ENCODE assay signal across 19 cellular contexts in genomic region chr3:191333481-191333880, GRCh38. TPM values are rescaled to one million over a fixed set of nuclear protein-coding genes. Genes with fewer than 3 reads are reported as not detected.
DNase-seq lines count a peak whose midpoint lies in the region; ATAC-seq, FAIRE-seq and TF ChIP-seq lines count a peak whose summit lies in the region.
"Had no signal": no experiment of that assay in that cellular context is flagged by ENCODE, and none has a peak within 500 bp of the region (broad histone marks: within the 10 kb centered on the region; RNA-seq: fewer than 3 reads in every experiment).

No MANE protein-coding gene starts in this region.

- no peak overlapping the region for H3K27ac Mint-ChIP-seq in T-helper 17 cell

- H3K9ac ChIP-seq in fibroblast of lung (ENCODE audit: insufficient read depth, low read length) (no peak overlapping the region), smooth muscle cell (ENCODE audit: low read depth) (no peak overlapping the region)
- H3K9ac ChIP-seq: GM23248 had no signal

- peaks cover 11% of the 10 kb centered on the region for H3F3A ChIP-seq in smooth muscle cell (ENCODE audit: low read depth)

- H3K27me3 ChIP-seq in fibroblast of lung (ENCODE audit: control insufficient read depth, insufficient read depth, low read length), result no peaks in the 10 kb centered on the region
- H3K27me3 ChIP-seq in smooth muscle cell (ENCODE audit: low read depth), result no peaks in the 10 kb centered on the region
- H3K27me3 ChIP-seq: MG63 had no signal

- FAIRE-seq in GM19239 (lab: Jason Lieb, UNC), result peak; percentile 51

- ATAC-seq in T-helper 17 cell, result no peak
- ATAC-seq: HCT116, Right ventricle myocardium inferior had no signal

- H3K4me1 Mint-ChIP-seq in T-helper 17 cell, result peaks cover 7% of the 10 kb centered on the region

- H3K9me3 ChIP-seq in OCI-LY7 (ENCODE audit: low read length) (no peaks in the 10 kb centered on the region), fibroblast of lung (ENCODE audit: control insufficient read depth, insufficient read depth, low read depth, low read length) (no peaks in the 10 kb centered on the region), smooth muscle cell (replicated peaks; ENCODE audit: low read depth) (no peaks in the 10 kb centered on the region), T-helper 17 cell (ENCODE audit: control insufficient read depth, low read length, poor library complexity, severe bottlenecking) (no peaks in the 10 kb centered on the region)
- H3K9me3 ChIP-seq: Caco-2, MG63 had no signal

- H3K27me3 Mint-ChIP-seq in T-helper 17 cell, result peaks cover 10% of the 10 kb centered on the region

- intact Hi-C loops in OCI-LY7 (cut with micrococcal nuclease; ENCODE audit: unreplicated experiment), result no loop called here

- 92% methylated on average over 2 of the region's 2 CpGs for WGBS in smooth muscle cell (ENCODE audit: low lambda C conversion rate)

- H3K27ac ChIP-seq in OCI-LY7 (ENCODE audit: low read depth, low read length, poor library complexity, severe bottlenecking), result no peak overlapping the region
- H3K27ac ChIP-seq in fibroblast of lung (ENCODE audit: insufficient read depth, low read length), result no peak overlapping the region
- no peak overlapping the region for H3K27ac ChIP-seq in smooth muscle cell (ENCODE audit: low read depth)
- H3K27ac ChIP-seq: C4-2B, GM23248 had no signal

- no peaks in the 10 kb centered on the region for H3K9me2 ChIP-seq in OCI-LY7 (ENCODE audit: insufficient read depth, low read length)

- H3K36me3 Mint-ChIP-seq in T-helper 17 cell (ENCODE audit: low read depth), result peaks cover 2% of the 10 kb centered on the region

- BruUV-seq in OCI-LY7 (replicated peaks; lab: Mats Ljungman, UMichigan), result no TSS peak

- TF ChIP-seq CTCF in OCI-LY7 (conservative IDR thresholded peaks at IDR 0.05; ENCODE audit: low read length), result no peak
- TF ChIP-seq CTCF in fibroblast of lung (conservative IDR thresholded peaks at IDR 0.05 in 1 of 2, IDR thresholded peaks at IDR 0.05 in 1 of 2; ENCODE audit: low read depth in 1 of 2, low read length in 2 of 2), result no peak
- no peak for TF ChIP-seq CTCF in smooth muscle cell (IDR thresholded peaks at IDR 0.05; ENCODE audit: borderline replicate concordance, insufficient read depth, poor library complexity, severe bottlenecking)

- H3K4me3 ChIP-seq in OCI-LY7 (ENCODE audit: low read depth, low read length, poor library complexity, severe bottlenecking) (no peak overlapping the region), fibroblast of lung (replicated peaks in 1 of 4; ENCODE audit: control extremely low read depth in 1 of 4, insufficient read depth in 1 of 4, low read depth in 3 of 4, low read length in 4 of 4) (no peak overlapping the region), smooth muscle cell (no peak overlapping the region)
- H3K4me3 ChIP-seq: GM23248, MG63 had no signal

- H3K4me2 ChIP-seq in OCI-LY7 (ENCODE audit: low read length), result peak overlapping the region; percentile 23; the same call in 1 of the 2 replicates
- H3K4me2 ChIP-seq in fibroblast of lung (ENCODE audit: extremely low read depth, insufficient read depth, low read length), result peak overlapping the region; percentile 23
- H3K4me2 ChIP-seq in smooth muscle cell, result peak overlapping the region; percentile 84

- H4K20me1 ChIP-seq in OCI-LY7 (ENCODE audit: insufficient read depth, low read length) (0 out of 2 replicates have a peak, but pooled peaks cover 5% of the 10 kb centered on the region), fibroblast of lung (ENCODE audit: control insufficient read depth, extremely low read depth, insufficient read depth, low read length) (no peaks in the 10 kb centered on the region), smooth muscle cell (ENCODE audit: low read depth) (no peaks in the 10 kb centered on the region)

- POLR2A ChIA-PET in OCI-LY7 (lab: Charles Lee), result interaction anchor here (0.7 to 3.1 kb wide), 8 partner anchors 8 to 164 kb away, joined by 3 to 14 read pairs (median 4); no protein-coding TSS in a partner anchor

- no peak for DNase-seq in GM19239 (ENCODE audit: insufficient read length, low spot score)
- no peak for DNase-seq in OCI-LY7 (ENCODE audit: low spot score)
- DNase-seq in fibroblast of lung (ENCODE audit: low read depth in 2 of 2), result no peak
- DNase-seq in smooth muscle cell (lab: John Stamatoyannopoulos, UW; ENCODE audit: unreplicated experiment), result no peak
- no peak for DNase-seq in cortex of kidney (lab: John Stamatoyannopoulos, UW)
- no peak for DNase-seq in NAMALWA (ENCODE audit: low spot score)
- DNase-seq in hippocampal formation (lab: John Stamatoyannopoulos, UW), result no peak
- no peak for DNase-seq in T-helper 17 cell
- DNase-seq: Caco-2, DMS53, GM23248, MG63, NCI-H1105, NCI-H187, NCI-H446, NCI-H748 treated with DMSO at 0.1 percent for 48 hours had no signal

- H2AFZ ChIP-seq in OCI-LY7 (ENCODE audit: low read length) (no peak overlapping the region), fibroblast of lung (ENCODE audit: low read length) (no peak overlapping the region), smooth muscle cell (ENCODE audit: low read depth) (no peak overlapping the region)
- H2AFZ ChIP-seq: GM23248 had no signal

- H3K4me1 ChIP-seq in OCI-LY7 (ENCODE audit: insufficient read depth, low read length, poor library complexity, severe bottlenecking) (peaks cover 62% of the 10 kb centered on the region), fibroblast of lung (ENCODE audit: control insufficient read depth, extremely low read depth, insufficient read depth, low read length) (peaks cover 7% of the 10 kb centered on the region), smooth muscle cell (ENCODE audit: low read depth) (peaks cover 35% of the 10 kb centered on the region)

- H3K36me3 ChIP-seq in OCI-LY7 (ENCODE audit: insufficient read depth, low read length), result no peaks in the 10 kb centered on the region
- H3K36me3 ChIP-seq in fibroblast of lung (ENCODE audit: control insufficient read depth, insufficient read depth, low read length), result no peaks in the 10 kb centered on the region
- no peaks in the 10 kb centered on the region for H3K36me3 ChIP-seq in smooth muscle cell (ENCODE audit: low read depth)
- H3K36me3 ChIP-seq: MG63 had no signal

- peaks cover 89% of the 10 kb centered on the region for H3K79me2 ChIP-seq in OCI-LY7 (ENCODE audit: insufficient read depth, low read depth, low read length)
- H3K79me2 ChIP-seq in fibroblast of lung (ENCODE audit: control insufficient read depth, insufficient read depth, low read length), result peaks cover 89% of the 10 kb centered on the region
- H3K79me2 ChIP-seq in smooth muscle cell (ENCODE audit: low read depth), result peaks cover 79% of the 10 kb centered on the region

- CTCF ChIA-PET in OCI-LY7 (lab: Charles Lee; ENCODE audit: unreplicated experiment), result no interaction called here

- H3K4me3 Mint-ChIP-seq in T-helper 17 cell, result no peak overlapping the region

RNA-seq across cellular contexts. Expression of gene UTS2B, which starts 3.2 kb away (rescaled TPM):
- 0.44 and 0.92 TPM in 2 replicates for total RNA-seq in OCI-LY7 (2014; rRNA removed; shearing (Covaris generic))
- 0.65 and 1.1 TPM in 2 replicates for total RNA-seq in OCI-LY7 (2022)
- total RNA-seq in fibroblast of lung, result 0.51 and 0.99 TPM in 2 replicates
- 1.3 and 1.7 TPM in 2 replicates for polyA plus RNA-seq in fibroblast of lung
- polyA plus RNA-seq in fibroblast of lung (2012), result 0.43 and 0.58 TPM in 2 replicates
- 0.16 TPM in 1 of 2 replicates, not detected in the other for polyA minus RNA-seq in fibroblast of lung (ENCODE audit: low replicate concordance)
- total RNA-seq in smooth muscle cell, result 0.13 and 1.1 TPM in 2 replicates
- 0.56 TPM in 1 of 2 replicates, not detected in the other for polyA plus RNA-seq in smooth muscle cell
- total RNA-seq in T-helper 17 cell, result not detected

RNA-seq across cellular contexts. Expression of gene CCDC50, which starts 4.3 kb away (rescaled TPM):
- total RNA-seq in OCI-LY7 (2014; rRNA removed; shearing (Covaris generic)), result 31.4 and 32.2 TPM in 2 replicates
- total RNA-seq in OCI-LY7 (2022) (43.9 and 54.3 TPM in 2 replicates), fibroblast of lung (77.0 and 114 TPM in 2 replicates), smooth muscle cell (53.9 and 58.7 TPM in 2 replicates), T-helper 17 cell (10 to 100 TPM; 11.8 to 12.7 TPM)
- polyA plus RNA-seq in fibroblast of lung (109 and 118 TPM in 2 replicates), smooth muscle cell (31.7 and 42.9 TPM in 2 replicates)
- polyA plus RNA-seq in fibroblast of lung (2012), result 83.0 and 96.1 TPM in 2 replicates
- polyA minus RNA-seq in fibroblast of lung (ENCODE audit: low replicate concordance), result 14.6 and 18.7 TPM in 2 replicates

Comparison
In these comparisons a context has a peak if more than half of its experiments do, and no peak if none do; other contexts are left out.
1. H3K4me2 ChIP-seq: peak in every context shown above with its lines; median percentile 84 in smooth muscle cell; 23 in OCI-LY7; 23 in fibroblast of lung.